Comparison of ENCODE assay signal across 22 cellular contexts in genomic region chr7:149780636-149781419, GRCh38. TPM values are rescaled to one million over a fixed set of nuclear protein-coding genes. Genes with fewer than 3 reads are reported as not detected.
DNase-seq lines count a peak whose midpoint lies in the region; ATAC-seq, FAIRE-seq and TF ChIP-seq lines count a peak whose summit lies in the region.
"Had no signal": no experiment of that assay in that cellular context is flagged by ENCODE, and none has a peak within 500 bp of the region (broad histone marks: within the 10 kb centered on the region; RNA-seq: fewer than 3 reads in every experiment).

No MANE protein-coding gene starts in this region.

- H3K4me3 ChIP-seq in BLaER1 (no peak overlapping the region), DOHH2 (ENCODE audit: low read length) (no peak overlapping the region), Karpas-422 (ENCODE audit: low read length) (no peak overlapping the region), K562 (no peak overlapping the region), uterus (no peak overlapping the region)
- H3K4me3 ChIP-seq: GM23338, SJSA1 had no signal

- TF ChIP-seq EP300 in K562 (IDR thresholded peaks at IDR 0.05; ENCODE audit: low read length), result no peak

- no peaks in the 10 kb centered on the region for H3K36me3 ChIP-seq in BLaER1
- no peaks in the 10 kb centered on the region for H3K36me3 ChIP-seq in DOHH2 (ENCODE audit: control insufficient read depth, low read length)
- H3K36me3 ChIP-seq in Karpas-422 (ENCODE audit: insufficient read depth, low read length), result no peaks in the 10 kb centered on the region
- no peaks in the 10 kb centered on the region for H3K36me3 ChIP-seq in K562 (ENCODE audit: control insufficient read depth, insufficient read depth, low read length)
- no peaks in the 10 kb centered on the region for H3K36me3 ChIP-seq in uterus
- H3K36me3 ChIP-seq: BE2C, SJSA1 had no signal

- H4K20me1 ChIP-seq in BLaER1 (no peaks in the 10 kb centered on the region), DOHH2 (ENCODE audit: control insufficient read depth, insufficient read depth, low read depth, low read length) (0 out of 2 replicates have a peak, but pooled peaks cover 4% of the 10 kb centered on the region), Karpas-422 (ENCODE audit: insufficient read depth, low read depth, low read length) (no peaks in the 10 kb centered on the region), K562 (replicated peaks; ENCODE audit: control insufficient read depth, insufficient read depth, low read length) (peaks cover 13% of the 10 kb centered on the region)

- TF ChIP-seq CTCF in DOHH2 (IDR thresholded peaks at IDR 0.05; ENCODE audit: low read depth, low read length, poor library complexity, severe bottlenecking) (no peak), K562 (IDR thresholded peaks at IDR 0.05 in 2 of 3, conservative IDR thresholded peaks at IDR 0.05 in 1 of 3; ENCODE audit: insufficient read depth in 2 of 3, low read depth in 1 of 3, low read length in 3 of 3) (no peak), uterus (IDR thresholded peaks at IDR 0.05) (no peak)

- TF ChIP-seq POLR2A in K562 (conservative IDR thresholded peaks at IDR 0.05) (no peak), uterus (IDR thresholded peaks at IDR 0.05) (no peak)

- peak overlapping the region; percentile 29 for H3K4me2 ChIP-seq in BLaER1
- H3K4me2 ChIP-seq in DOHH2 (ENCODE audit: low read length), result peak overlapping the region; percentile 31
- no peak overlapping the region for H3K4me2 ChIP-seq in Karpas-422 (ENCODE audit: low read depth, low read length, poor library complexity, severe bottlenecking)
- no peak overlapping the region for H3K4me2 ChIP-seq in K562 (ENCODE audit: insufficient read depth, low read length)
- H3K4me2 ChIP-seq: GM23338, KMS-11 had no signal

- H3K79me2 ChIP-seq in DOHH2 (ENCODE audit: control insufficient read depth, low read length) (no peaks in the 10 kb centered on the region), Karpas-422 (ENCODE audit: low read length) (no peaks in the 10 kb centered on the region), K562 (ENCODE audit: control insufficient read depth, insufficient read depth, low read length) (no peaks in the 10 kb centered on the region)

- ATAC-seq in K562 (no peak), HG03521 (IDR thresholded peaks at IDR 0.05; ENCODE audit: unreplicated experiment) (no peak), GM18873 (IDR thresholded peaks at IDR 0.05; ENCODE audit: low FRiP score, unreplicated experiment) (no peak)
- ATAC-seq: GM23338 had no signal

- in situ Hi-C loops in K562 (cut with MboI), result no loop called here

- no peaks in the 10 kb centered on the region for H3K9me1 ChIP-seq in K562 (ENCODE audit: control insufficient read depth, insufficient read depth, low read length)

- no TSS peak for BruUV-seq in K562 (replicated peaks; lab: Mats Ljungman, UMichigan)

- POLR2A ChIA-PET in K562 (lab: Yijun Ruan, JAX), result interaction anchor here (1.1 kb wide), 2 partner anchors 9 to 33 kb away, joined by 3 read pairs; no protein-coding TSS in a partner anchor

- no peak overlapping the region for H3K27ac ChIP-seq in BLaER1
- no peak overlapping the region for H3K27ac ChIP-seq in DOHH2 (ENCODE audit: low read depth, low read length)
- no peak overlapping the region for H3K27ac ChIP-seq in Karpas-422 (ENCODE audit: low read length)
- H3K27ac ChIP-seq in K562 (ENCODE audit: extremely low read depth, low read depth, low read length), result no peak overlapping the region
- no peak overlapping the region for H3K27ac ChIP-seq in uterus
- H3K27ac ChIP-seq: KMS-11, SJSA1 had no signal

- H3F3A ChIP-seq in DOHH2 (ENCODE audit: control insufficient read depth, insufficient read depth), result no peaks in the 10 kb centered on the region

- no peaks in the 10 kb centered on the region for H3K9me2 ChIP-seq in DOHH2 (replicated peaks; ENCODE audit: control insufficient read depth, low read length)
- H3K9me2 ChIP-seq in Karpas-422 (replicated peaks; ENCODE audit: insufficient read depth, low read length), result no peaks in the 10 kb centered on the region

- CTCF ChIA-PET in K562 (lab: Yijun Ruan, JAX; ENCODE audit: low intra/inter-chr PET ratio), result no interaction called here

- no peaks in the 10 kb centered on the region for H3K27me3 ChIP-seq in BLaER1
- H3K27me3 ChIP-seq in DOHH2 (ENCODE audit: control insufficient read depth, low read length), result peaks cover 9% of the 10 kb centered on the region; the same call in 1 of the 2 replicates
- no peaks in the 10 kb centered on the region for H3K27me3 ChIP-seq in Karpas-422 (ENCODE audit: low read length)
- peaks cover 0 to 5% of the 10 kb centered on the region in 2 experiments; a peak in 3 of 5 replicates for H3K27me3 ChIP-seq in K562 (ENCODE audit: control insufficient read depth in 2 of 2, insufficient read depth in 2 of 2, low read length in 2 of 2)
- no peaks in the 10 kb centered on the region for H3K27me3 ChIP-seq in uterus
- H3K27me3 ChIP-seq: BE2C had no signal

- H3K4me1 ChIP-seq in BLaER1, result peaks cover 37% of the 10 kb centered on the region
- H3K4me1 ChIP-seq in DOHH2 (ENCODE audit: control insufficient read depth, low read length), result peaks cover 12% of the 10 kb centered on the region
- H3K4me1 ChIP-seq in Karpas-422 (ENCODE audit: low read length), result peaks cover 11% of the 10 kb centered on the region
- peaks cover 0 to 77% of the 10 kb centered on the region in 2 experiments; a peak in 3 of 5 replicates for H3K4me1 ChIP-seq in K562 (replicated peaks in 1 of 2; ENCODE audit: control insufficient read depth in 2 of 2, insufficient read depth in 2 of 2, low read length in 2 of 2)
- H3K4me1 ChIP-seq in uterus, result no peaks in the 10 kb centered on the region
- H3K4me1 ChIP-seq: SJSA1 had no signal

- H2AFZ ChIP-seq in Karpas-422 (ENCODE audit: low read length), result no peak overlapping the region
- no peak overlapping the region for H2AFZ ChIP-seq in K562 (ENCODE audit: low read depth, low read length)
- H2AFZ ChIP-seq: GM23338 had no signal

- H3K9me3 ChIP-seq in BLaER1, result no peaks in the 10 kb centered on the region
- no peaks in the 10 kb centered on the region for H3K9me3 ChIP-seq in DOHH2 (ENCODE audit: control insufficient read depth, insufficient read depth, low read length)
- no peaks in the 10 kb centered on the region for H3K9me3 ChIP-seq in Karpas-422 (ENCODE audit: low read length)
- no peaks in the 10 kb centered on the region for H3K9me3 ChIP-seq in K562 (replicated peaks; ENCODE audit: control insufficient read depth, insufficient read depth, low read depth, low read length)
- H3K9me3 ChIP-seq in uterus, result no peaks in the 10 kb centered on the region
- H3K9me3 ChIP-seq: BE2C, SJSA1 had no signal

- no peak for TF ChIP-seq RAD21 in K562 (CRISPR knock-in tag; conservative IDR thresholded peaks at IDR 0.05 in 1 of 2, IDR thresholded peaks at IDR 0.05 in 1 of 2)

- intact Hi-C loops in K562 (cut with micrococcal nuclease), result no loop called here
- intact Hi-C loops in uterus (cut with DNase I; ENCODE audit: low total_unique reads), result no loop called here

- 36% methylated on average over 15 of the region's 16 CpGs for WGBS in K562 (ENCODE audit: insufficient coverage, low coverage, missing lambda C conversion rate)

- no peak overlapping the region for H3K9ac ChIP-seq in BLaER1
- H3K9ac ChIP-seq in Karpas-422 (ENCODE audit: low read length), result no peak overlapping the region
- H3K9ac ChIP-seq in K562 (ENCODE audit: insufficient read depth in 1 of 2, low read depth in 2 of 2, low read length in 2 of 2), result peak overlapping the region in 1 of 2 experiments; percentile 67; a peak in 1 of 4 replicates
- H3K9ac ChIP-seq: KMS-11 had no signal

- DNase-seq in Karpas-422 (peak; percentile 69), K562 (ENCODE audit: extremely low read depth in 1 of 4, low spot score in 3 of 4) (no peak), ecto neural progenitor cell (ENCODE audit: low spot score) (no peak), uterus (no peak)
- DNase-seq: BE2C; CD4-positive, alpha-beta T cell; COR-L47; DMS 273 treated with DMSO at 0.1 percent for 48 hours; DMS79 treated with DMSO at 0.1 percent for 48 hours; HCEC 1CT; NCI-H1694; NCI-H2081 treated with DMSO at 0.1 percent for 48 hours; NCI-H446; NCI-H526 treated with DMSO at 0.1 percent for 48 hours; T-helper 1 cell had no signal

- FAIRE-seq in K562 (lab: Jason Lieb, UNC), result peak; percentile 48

RNA-seq across cellular contexts. Expression of gene ZNF467, which starts 7.4 kb away (rescaled TPM):
- total RNA-seq in Karpas-422 (2014; rRNA removed; shearing (Covaris generic); ENCODE audit: low replicate concordance), result 0.71 TPM in 1 of 2 replicates, not detected in the other
- 3.6 and 10.3 TPM in 2 replicates for total RNA-seq in K562 (2011; cell fraction: chromatin; rRNA removed; ENCODE audit: low replicate concordance)
- total RNA-seq in K562 (2011; cell fraction: nucleolus; rRNA removed), result 7.6 and 11.7 TPM in 2 replicates
- total RNA-seq in K562 (2011; cell fraction: nucleoplasm; rRNA removed), result 5.1 and 5.6 TPM in 2 replicates
- 2.8 and 4.6 TPM in 2 replicates for total RNA-seq in K562 (2014; rRNA removed)
- total RNA-seq in K562 (2014; rRNA removed; fragmentation: Illumina TruSeq; extraction: Trizol), result 0.80 and 1.3 TPM in 2 replicates
- total RNA-seq in K562 (2015; rRNA removed; fragmentation: Illumina TruSeq; extraction: Trizol), result 1.6 and 2.0 TPM in 2 replicates
- 14.2 and 16.2 TPM in 2 replicates for total RNA-seq in K562 (2021)
- polyA plus RNA-seq in K562 (2011; rRNA removed), result 2.4 and 3.9 TPM in 2 replicates
- 3.2 and 8.5 TPM in 2 replicates for polyA plus RNA-seq in K562 (2011; cell fraction: cytosol; rRNA removed)
- polyA plus RNA-seq in K562 (2011; cell fraction: nucleus; rRNA removed), result 17.0 and 31.8 TPM in 2 replicates
- 15.3 and 17.0 TPM in 2 replicates for polyA plus RNA-seq in K562 (2012)
- 1.7 and 3.2 TPM in 2 replicates for polyA plus RNA-seq in K562 (2014; fragmentation: Illumina TruSeq; extraction: Trizol)
- polyA plus RNA-seq in K562 (2014; fragmentation: Nextera tagmentation; extraction: Ambion mirVana), result under 1 TPM; 0.32 to 0.42 TPM
- polyA plus RNA-seq in K562 (2014; rRNA removed), result 6.6 and 8.3 TPM in 2 replicates
- polyA minus RNA-seq in K562 (2011; rRNA and poly(A)+ RNA removed), result 0.60 and 1.1 TPM in 2 replicates
- polyA minus RNA-seq in K562 (2011; cell fraction: cytosol; rRNA and poly(A)+ RNA removed), result 7.6 and 15.2 TPM in 2 replicates
- 3.4 and 4.0 TPM in 2 replicates for polyA minus RNA-seq in K562 (2011; cell fraction: nucleus; rRNA and poly(A)+ RNA removed)
- 10 to 100 TPM in 3 of 4 donors, 1 to 10 TPM in 1; 5.2 to 23.6 (median 14.3) TPM for total RNA-seq in uterus
- total RNA-seq: SJSA1 had no signal

RNA-seq across cellular contexts. Expression of gene ZNF862, which starts 57.3 kb away (rescaled TPM):
- 9.2 and 12.2 TPM in 2 replicates for total RNA-seq in Karpas-422 (2014; rRNA removed; shearing (Covaris generic); ENCODE audit: low replicate concordance)
- 9.2 and 11.5 TPM in 2 replicates for total RNA-seq in K562 (2011; cell fraction: chromatin; rRNA removed; ENCODE audit: low replicate concordance)
- 5.3 and 7.7 TPM in 2 replicates for total RNA-seq in K562 (2011; cell fraction: nucleolus; rRNA removed)
- 6.3 and 11.7 TPM in 2 replicates for total RNA-seq in K562 (2011; cell fraction: nucleoplasm; rRNA removed)
- total RNA-seq in K562 (2014; rRNA removed), result 1.8 and 3.1 TPM in 2 replicates
- total RNA-seq in K562 (2014; rRNA removed; fragmentation: Illumina TruSeq; extraction: Trizol), result 2.2 and 2.5 TPM in 2 replicates
- 3.4 and 3.9 TPM in 2 replicates for total RNA-seq in K562 (2015; rRNA removed; fragmentation: Illumina TruSeq; extraction: Trizol)
- total RNA-seq in K562 (2021), result 1.8 and 3.2 TPM in 2 replicates
- polyA plus RNA-seq in K562 (2011; rRNA removed), result 3.6 and 9.5 TPM in 2 replicates
- polyA plus RNA-seq in K562 (2011; cell fraction: cytosol; rRNA removed), result 1.7 and 5.3 TPM in 2 replicates
- polyA plus RNA-seq in K562 (2011; cell fraction: nucleus; rRNA removed), result 21.4 and 31.5 TPM in 2 replicates
- 1.7 and 8.3 TPM in 2 replicates for polyA plus RNA-seq in K562 (2012)
- polyA plus RNA-seq in K562 (2014; fragmentation: Illumina TruSeq; extraction: Trizol), result 1.8 TPM in 2 replicates
- 1 to 10 TPM; 1.1 to 1.5 TPM for polyA plus RNA-seq in K562 (2014; fragmentation: Nextera tagmentation; extraction: Ambion mirVana)
- 2.4 and 2.6 TPM in 2 replicates for polyA plus RNA-seq in K562 (2014; rRNA removed)
- 1.8 and 7.0 TPM in 2 replicates for polyA minus RNA-seq in K562 (2011; rRNA and poly(A)+ RNA removed)
- polyA minus RNA-seq in K562 (2011; cell fraction: cytosol; rRNA and poly(A)+ RNA removed), result 2.5 and 2.8 TPM in 2 replicates
- 8.2 and 30.1 TPM in 2 replicates for polyA minus RNA-seq in K562 (2011; cell fraction: nucleus; rRNA and poly(A)+ RNA removed)
- total RNA-seq in uterus, result 10 to 100 TPM in 2 of 4 donors, 1 to 10 TPM in 2; 1.8 to 39.4 (median 14.6) TPM

Comparison
In these comparisons a context has a peak if more than half of its experiments do, and no peak if none do; other contexts are left out.
1. H3K4me2 ChIP-seq: peak in BLaER1 (single experiment) and DOHH2 (single experiment); none in Karpas-422 (single experiment) and K562 (single experiment).